ENCODE assay signal across 1 cellular context in genomic region chr1:15418811-15419515, GRCh38.
TF ChIP-seq lines count a peak whose summit lies in the region.

No MANE protein-coding gene starts in this region.

TF ChIP-seq in A549, 52 proteins besides CTCF, POLR2A, EP300 and RAD21:
- TF ChIP-seq POLR2AphosphoS2 (conservative IDR thresholded peaks at IDR 0.05; ENCODE audit: low read length): 0 out of 2 replicates have a peak, but pooled peaks have one; percentile 48
- no peak for TF ChIP-seq JUNB (IDR thresholded peaks at IDR 0.05)
TF ChIP-seq in A549: peak in this region for 1.
